ENCODE assay signal across 20 cellular contexts in the genomic region with DNA sequence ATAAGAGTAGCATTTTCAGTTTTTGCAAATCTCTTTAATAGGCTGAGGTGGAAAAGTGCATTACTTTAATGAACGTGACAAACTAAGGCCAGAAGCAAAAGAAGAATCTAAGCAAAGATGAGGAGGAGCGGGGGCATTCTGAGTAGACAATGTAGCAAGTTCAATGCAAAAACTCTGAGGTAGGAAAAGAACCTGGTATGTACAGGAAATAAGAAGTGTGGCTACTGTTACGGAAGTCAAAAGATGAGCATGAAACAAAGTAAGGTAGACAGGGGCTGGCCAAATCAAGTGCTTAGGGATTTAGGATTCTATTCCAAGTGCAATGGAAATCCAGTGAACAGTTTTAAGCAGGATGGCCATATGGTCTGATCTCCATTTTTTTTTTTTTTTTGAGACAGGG.
"Had no signal": no experiment of that assay in that cellular context is flagged by ENCODE, and none has a peak within 500 bp of the region (broad histone marks: within the 10 kb centered on the region; RNA-seq: fewer than 3 reads in every experiment).

No MANE protein-coding gene starts in this region.

- DNase-seq: activated CD4-positive, alpha-beta T cell treated with anti-CD3 and anti-CD28 coated beads, Interleukin-2, amount 10 ng/mL, durations not matched to agents 24 days and 14 days; activated CD4-positive, CD25-positive, alpha-beta regulatory T cell; activated effector memory CD4-positive, alpha-beta T cell treated with anti-CD3 and anti-CD28 coated beads, Interleukin-2, amount 50 U/mL, for 16 hours; activated T-cell treated with anti-CD3 and anti-CD28 coated beads, Interleukin-2, amount 50 U/mL, for 72 hours; caudate nucleus; effector memory CD8-positive, alpha-beta T cell; foreskin fibroblast; mucosa of descending colon; naive B cell; stimulated activated CD4-positive, alpha-beta T cell treated with anti-CD3 and anti-CD28 coated beads, Interleukin-2, amount 100 ng/mL, for 24 hours; stimulated activated naive CD8-positive, alpha-beta T cell treated with anti-CD3 and anti-CD28 coated beads, Interleukin-15, amount 100 ng/mL, for 72 hours; trophoblast cell had no signal

- H3K9me3 Mint-ChIP-seq: activated CD4-positive, alpha-beta T cell treated with anti-CD3 and anti-CD28 coated beads, Interleukin-2, amount 10 ng/mL, durations not matched to agents 24 days and 14 days; effector memory CD8-positive, alpha-beta T cell; memory B cell; stimulated activated naive CD8-positive, alpha-beta T cell treated with anti-CD3 and anti-CD28 coated beads, Interleukin-15, amount 100 ng/mL, for 72 hours had no signal

- H3K9me3 ChIP-seq: prostate gland, vagina had no signal

- H3K4me1 ChIP-seq: prostate gland had no signal

- H3K27ac Mint-ChIP-seq: activated CD4-positive, alpha-beta T cell treated with anti-CD3 and anti-CD28 coated beads, Interleukin-2, amount 10 ng/mL, durations not matched to agents 24 days and 14 days; activated naive CD4-positive, alpha-beta T cell treated with anti-CD3 and anti-CD28 coated beads, Interleukin-2, amount 50 U/mL, for 72 hours; activated T-cell treated with anti-CD3 and anti-CD28 coated beads, Interleukin-2, amount 50 U/mL, for 72 hours; brain; effector memory CD8-positive, alpha-beta T cell; memory B cell; stimulated activated naive CD8-positive, alpha-beta T cell treated with anti-CD3 and anti-CD28 coated beads, Interleukin-15, amount 100 ng/mL, for 72 hours; T-helper 2 cell treated with Interferon-gamma antibody and Interleukin-4, amounts not matched to agents 5 μg/mL and 100 μg/mL, for 36 hours had no signal

- H3K4me3 ChIP-seq: hepatocyte, mucosa of descending colon, prostate gland, right atrium auricular region, vagina had no signal

- H3K27me3 Mint-ChIP-seq: activated CD4-positive, alpha-beta T cell treated with anti-CD3 and anti-CD28 coated beads, Interleukin-2, amount 10 ng/mL, durations not matched to agents 24 days and 14 days; brain; effector memory CD8-positive, alpha-beta T cell; memory B cell; naive B cell; stimulated activated naive CD8-positive, alpha-beta T cell treated with anti-CD3 and anti-CD28 coated beads, Interleukin-15, amount 100 ng/mL, for 72 hours had no signal

- H3K4me2 ChIP-seq: hepatocyte had no signal

- H3K4me3 Mint-ChIP-seq: activated CD4-positive, alpha-beta T cell treated with anti-CD3 and anti-CD28 coated beads, Interleukin-2, amount 10 ng/mL, durations not matched to agents 24 days and 14 days; activated T-cell treated with anti-CD3 and anti-CD28 coated beads, Interleukin-2, amount 50 U/mL, for 72 hours; brain; effector memory CD8-positive, alpha-beta T cell; memory B cell; naive B cell; stimulated activated naive CD8-positive, alpha-beta T cell treated with anti-CD3 and anti-CD28 coated beads, Interleukin-15, amount 100 ng/mL, for 72 hours; T-helper 2 cell treated with Interferon-gamma antibody and Interleukin-4, amounts not matched to agents 5 μg/mL and 100 μg/mL, for 36 hours had no signal

- H3K36me3 ChIP-seq: prostate gland, right atrium auricular region, vagina had no signal

- H3K27ac ChIP-seq: hepatocyte, prostate gland, right atrium auricular region, vagina had no signal

- ATAC-seq: activated naive CD4-positive, alpha-beta T cell treated with anti-CD3 and anti-CD28 coated beads, Interleukin-2, amount 50 U/mL, for 72 hours; activated T-cell treated with anti-CD3 and anti-CD28 coated beads, Interleukin-2, amount 50 U/mL, for 72 hours; effector memory CD8-positive, alpha-beta T cell; mucosa of descending colon; stimulated activated naive CD8-positive, alpha-beta T cell treated with anti-CD3 and anti-CD28 coated beads, Interleukin-15, amount 100 ng/mL, for 72 hours had no signal

- H3K27me3 ChIP-seq: hepatocyte, right atrium auricular region, vagina had no signal

- H2AFZ ChIP-seq: hepatocyte had no signal
